Comparison of ENCODE assay signal across 8 cellular contexts in the genomic region with DNA sequence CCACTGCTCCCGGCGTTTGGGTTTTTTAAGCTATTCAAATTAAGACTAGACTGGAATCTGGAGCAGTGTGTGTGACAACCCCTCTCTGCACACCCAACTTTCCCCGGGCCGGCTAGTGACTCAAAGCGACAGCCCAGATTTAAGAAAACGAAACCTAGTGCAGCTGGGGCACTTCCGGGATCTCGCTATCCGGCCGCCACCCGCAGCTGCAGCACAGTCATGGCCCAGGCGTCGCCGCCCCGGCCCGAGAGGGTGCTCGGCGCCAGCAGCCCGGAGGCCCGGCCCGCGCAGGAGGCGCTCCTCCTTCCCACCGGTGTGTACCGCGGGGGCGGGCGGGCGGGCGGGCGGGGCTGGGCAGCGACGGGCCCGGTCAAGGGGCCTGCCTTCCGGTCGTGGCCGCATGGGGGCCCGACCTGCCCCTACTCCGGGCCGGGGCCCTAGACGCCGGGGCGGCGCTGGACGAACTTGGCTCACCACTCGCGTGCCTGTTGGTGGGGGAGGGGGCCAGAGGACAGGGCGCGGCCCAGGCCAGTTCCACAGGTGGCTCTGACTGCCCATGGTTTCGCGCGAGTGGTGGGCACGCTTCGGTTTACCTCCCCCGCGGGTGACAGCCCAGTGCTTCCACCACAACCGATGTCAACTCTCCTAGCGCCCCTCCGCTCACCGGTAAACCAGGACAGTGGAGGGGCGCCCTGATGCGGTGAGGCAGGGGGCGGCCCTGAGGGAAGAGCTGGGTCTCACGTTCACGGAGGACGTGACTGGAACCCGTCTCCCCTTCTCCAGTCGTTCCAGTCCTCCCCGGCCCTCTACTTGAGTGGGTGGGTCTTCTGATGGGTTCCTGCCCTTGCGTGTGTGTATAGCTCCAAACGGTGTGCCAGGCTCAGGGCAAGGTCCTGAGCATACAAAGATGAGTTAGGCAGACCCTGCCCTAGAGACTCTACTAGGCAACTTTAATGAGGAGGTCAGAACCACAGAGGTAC. TPM values are rescaled to one million over a fixed set of nuclear protein-coding genes. Genes with fewer than 3 reads are reported as not detected.
DNase-seq lines count a peak whose midpoint lies in the region; ATAC-seq and TF ChIP-seq lines count a peak whose summit lies in the region.

Gene PHF11, plus strand, starts transcription at position 171 of the 980 bp plus-strand sequence. Its CDS starts 49 bp downstream, at position 220.

- 5% methylated on average over 71 of the region's 71 CpGs for WGBS in HUES64

- H3K36me3 ChIP-seq in HUES64 (ENCODE audit: insufficient read depth, low read length): 0 out of 2 replicates have a peak, but pooled peaks cover 3% of the 10 kb centered on the region

- no peaks in the 10 kb centered on the region for H3K9me3 ChIP-seq in HUES64 (ENCODE audit: insufficient read depth, low read depth, low read length)

- peak; percentile 60 for DNase-seq in DMS53 treated with DMSO at 0.1 percent for 48 hours (lab: John Stamatoyannopoulos, UW; ENCODE audit: unreplicated experiment)
- peak; percentile 81 for DNase-seq in T-helper 9 cell
- DNase-seq in astrocyte of the cerebellum (ENCODE audit: low read depth): no peak
- DNase-seq in hepatic stellate cell (ENCODE audit: low spot score): peak; percentile 79
- peak; percentile 26 for DNase-seq in retinal pigment epithelial cell (ENCODE audit: low read depth)
- DNase-seq in NCI-H1694 treated with DMSO at 0.1 percent for 48 hours (lab: John Stamatoyannopoulos, UW): no peak

- no peaks in the 10 kb centered on the region for H3K27me3 ChIP-seq in HUES64 (ENCODE audit: insufficient read depth, low read length)

- in situ Hi-C loops in astrocyte of the cerebellum (cut with HindIII; ENCODE audit: low sequenced_read_pairs): no loop called here

- H3K4me3 ChIP-seq in HUES64 (ENCODE audit: low read length): peak within 1 kb of the TSS; percentile 58
- peak within 1 kb of the TSS; percentile 49 for H3K4me3 ChIP-seq in astrocyte of the cerebellum (ENCODE audit: low read depth, low read length)
- peak within 1 kb of the TSS; percentile 68 for H3K4me3 ChIP-seq in retinal pigment epithelial cell (ENCODE audit: low read length)

- H3K4me1 ChIP-seq in HUES64 (ENCODE audit: insufficient read depth, low read length): 0 out of 2 replicates have a peak, but pooled peaks cover 3% of the 10 kb centered on the region

- TF ChIP-seq CTCF in astrocyte of the cerebellum (IDR thresholded peaks at IDR 0.05; ENCODE audit: low read depth, low read length, missing control alignments) (no peak), retinal pigment epithelial cell (conservative IDR thresholded peaks at IDR 0.05; ENCODE audit: low read depth, low read length) (no peak)

- ATAC-seq in GM21515 (IDR thresholded peaks at IDR 0.05; ENCODE audit: unreplicated experiment): peak; percentile 80

- H3K9ac ChIP-seq in HUES64 (ENCODE audit: low read depth, low read length): peak within 1 kb of the TSS; percentile 66

- H3K27ac ChIP-seq in HUES64 (ENCODE audit: low read depth, low read length): peak within 1 kb of the TSS; percentile 59; the same call in 1 of the 2 replicates

RNA-seq across cellular contexts. Expression of gene PHF11, which starts in this region (rescaled TPM):
- 6.3 TPM for polyA plus RNA-seq in HUES64 (2013, experiment 1 of 2)
- polyA plus RNA-seq in HUES64 (2013, experiment 2 of 2): 7.2 TPM

Comparison
In these comparisons a context has a peak if more than half of its experiments do, and no peak if none do; other contexts are left out.
1. DNase-seq: peak in DMS53 treated with DMSO at 0.1 percent for 48 hours (single experiment), T-helper 9 cell (single experiment), hepatic stellate cell (single experiment) and retinal pigment epithelial cell (single experiment); none in astrocyte of the cerebellum (single experiment) and NCI-H1694 treated with DMSO at 0.1 percent for 48 hours (single experiment).
2. Peak in every context shown above with its lines, with median percentiles within 50 percentile points of each other: H3K4me3 ChIP-seq.